In the genomic region with DNA sequence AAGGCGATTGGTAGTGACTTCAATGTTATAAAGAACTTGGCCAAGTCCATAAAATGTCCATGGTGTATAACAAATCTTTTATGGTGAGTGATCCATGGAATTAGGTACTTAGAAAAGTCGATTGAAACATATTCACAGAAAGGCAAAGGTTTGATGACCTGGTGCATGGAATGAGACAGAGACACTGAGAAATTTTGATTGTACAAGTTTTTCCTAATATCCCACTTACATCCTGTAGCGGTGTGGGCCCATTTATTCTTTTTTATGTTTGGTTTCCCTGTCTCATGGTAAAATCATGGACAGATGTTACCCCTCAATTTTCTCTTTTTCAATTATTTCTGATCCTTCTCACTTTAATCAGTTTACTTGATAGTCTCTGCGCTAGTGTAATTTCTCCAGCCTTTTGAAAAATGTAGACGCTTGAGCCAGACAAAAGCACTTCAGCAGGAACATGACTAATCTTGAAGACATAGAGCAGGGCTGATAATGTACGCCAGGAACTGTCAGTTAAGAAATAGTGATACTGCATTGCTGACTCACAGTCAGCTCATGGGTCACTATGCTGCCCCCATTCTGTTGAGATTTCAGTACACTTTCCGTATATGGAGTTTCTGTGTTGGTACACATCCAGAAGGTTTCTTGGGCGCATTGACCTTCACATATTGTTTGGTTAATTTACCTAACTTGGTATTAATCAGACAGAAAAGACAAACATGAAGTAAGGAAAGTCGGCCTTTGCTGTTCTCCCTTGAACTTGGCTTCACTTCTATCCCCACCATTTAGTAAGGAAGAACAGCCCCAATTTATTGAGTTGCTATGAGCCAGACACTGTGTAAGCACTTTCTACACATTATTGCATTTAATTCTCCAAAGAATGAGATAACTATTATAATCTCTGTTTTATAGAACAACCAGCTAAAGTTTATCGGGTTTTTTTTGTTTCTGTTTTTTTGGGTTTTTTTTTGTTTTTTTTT, we compare ENCODE assay signal across 9 cellular contexts.
A peak's percentile ranks its signal among the peaks of the same experiment; 100 is the strongest.
DNase-seq lines count a peak whose midpoint lies in the region; ATAC-seq, FAIRE-seq and TF ChIP-seq lines count a peak whose summit lies in the region.
"Had no signal": no experiment of that assay in that cellular context is flagged by ENCODE, and none has a peak within 500 bp of the region (broad histone marks: within the 10 kb centered on the region; RNA-seq: fewer than 3 reads in every experiment).

No MANE protein-coding gene starts in this region.

- H3K27me3 ChIP-seq in muscle layer of colon (ENCODE audit: control insufficient read depth in 1 of 2, insufficient read depth in 2 of 2, low read length in 2 of 2): no peaks in the 10 kb centered on the region
- H3K27me3 ChIP-seq in gastrocnemius medialis: no peaks in the 10 kb centered on the region

- no peak overlapping the region for H3K9ac ChIP-seq in muscle layer of colon (ENCODE audit: low read length)

- no peak for TF ChIP-seq POLR2A in GM12892 (IDR thresholded peaks at IDR 0.05; ENCODE audit: low read depth, low read length)
- TF ChIP-seq POLR2A in gastrocnemius medialis (IDR thresholded peaks at IDR 0.05): no peak

- H3K27me3 Mint-ChIP-seq in natural killer cell treated with Interleukin-12 subunit alpha and Interleukin-12 subunit beta and Interleukin-15 and Interleukin-18, amount 100 ng/mL, for 72 hours: no peaks in the 10 kb centered on the region
- H3K27me3 Mint-ChIP-seq: activated naive CD8-positive, alpha-beta T cell treated with anti-CD3 and anti-CD28 coated beads, Interleukin-2, amount 10 ng/mL, durations not matched to agents 7 days and 5 days had no signal

- intact Hi-C loops in gastrocnemius medialis (cut with DNase I; ENCODE audit: low total_unique reads): no loop called here

- in situ Hi-C loops in gastrocnemius medialis (cut with MboI; ENCODE audit: low sequenced_read_pairs in 4 of 4): no loop called here

- H3K36me3 ChIP-seq in muscle layer of colon (ENCODE audit: insufficient read depth, low read length) (no peaks in the 10 kb centered on the region), gastrocnemius medialis (no peaks in the 10 kb centered on the region)

- H3K4me1 ChIP-seq in muscle layer of colon (ENCODE audit: insufficient read depth, low read length) (peaks cover 23% of the 10 kb centered on the region), gastrocnemius medialis (no peaks in the 10 kb centered on the region)

- DNase-seq in AG08396 (ENCODE audit: low spot score) (peak; percentile 80), LoVo (ENCODE audit: low spot score) (peak; percentile 9), cardiac fibroblast (ENCODE audit: low read depth in 2 of 2) (peak; percentile 95 to 97), GM12892 (ENCODE audit: insufficient read length) (no peak), gastrocnemius medialis (no peak)
- DNase-seq in stimulated activated CD4-positive, alpha-beta T cell treated with anti-CD3 and anti-CD28 coated beads, Interleukin-12 subunit alpha, Interleukin-12 subunit beta, amount 100 ng/mL, for 4 hours: no peak
- DNase-seq in natural killer cell treated with Interleukin-12 subunit alpha and Interleukin-12 subunit beta and Interleukin-15 and Interleukin-18, amount 100 ng/mL, for 72 hours (ENCODE audit: low spot score): no peak
- DNase-seq: activated naive CD8-positive, alpha-beta T cell treated with anti-CD3 and anti-CD28 coated beads, Interleukin-2, amount 10 ng/mL, durations not matched to agents 7 days and 5 days had no signal

- H3K4me3 ChIP-seq in cardiac fibroblast (replicated peaks in 1 of 2; ENCODE audit: low read depth in 2 of 2, low read length in 2 of 2) (no peak overlapping the region), muscle layer of colon (ENCODE audit: low read depth in 1 of 2, low read length in 2 of 2) (peak overlapping the region in 1 of 2 donors; percentile 13), gastrocnemius medialis (no peak overlapping the region)

- H3K36me3 Mint-ChIP-seq in natural killer cell treated with Interleukin-12 subunit alpha and Interleukin-12 subunit beta and Interleukin-15 and Interleukin-18, amount 100 ng/mL, for 72 hours: no peaks in the 10 kb centered on the region
- H3K36me3 Mint-ChIP-seq: activated naive CD8-positive, alpha-beta T cell treated with anti-CD3 and anti-CD28 coated beads, Interleukin-2, amount 10 ng/mL, durations not matched to agents 7 days and 5 days had no signal

- no peak overlapping the region for H3K27ac Mint-ChIP-seq in natural killer cell treated with Interleukin-12 subunit alpha and Interleukin-12 subunit beta and Interleukin-15 and Interleukin-18, amount 100 ng/mL, for 72 hours
- H3K27ac Mint-ChIP-seq: activated naive CD8-positive, alpha-beta T cell treated with anti-CD3 and anti-CD28 coated beads, Interleukin-2, amount 10 ng/mL, durations not matched to agents 7 days and 5 days had no signal

- no peak for ATAC-seq in natural killer cell treated with Interleukin-12 subunit alpha and Interleukin-12 subunit beta and Interleukin-15 and Interleukin-18, amount 100 ng/mL, for 72 hours
- no peak for ATAC-seq in gastrocnemius medialis

- peak overlapping the region; percentile 63 for H3K27ac ChIP-seq in muscle layer of colon (ENCODE audit: low read depth, low read length)
- no peak overlapping the region for H3K27ac ChIP-seq in gastrocnemius medialis

- H3K9me3 Mint-ChIP-seq in natural killer cell treated with Interleukin-12 subunit alpha and Interleukin-12 subunit beta and Interleukin-15 and Interleukin-18, amount 100 ng/mL, for 72 hours: peaks cover 9% of the 10 kb centered on the region
- H3K9me3 Mint-ChIP-seq: activated naive CD8-positive, alpha-beta T cell treated with anti-CD3 and anti-CD28 coated beads, Interleukin-2, amount 10 ng/mL, durations not matched to agents 7 days and 5 days had no signal

- H3K9me3 ChIP-seq in muscle layer of colon (ENCODE audit: low read length) (no peaks in the 10 kb centered on the region), gastrocnemius medialis (no peaks in the 10 kb centered on the region)

- H3K4me3 Mint-ChIP-seq in natural killer cell treated with Interleukin-12 subunit alpha and Interleukin-12 subunit beta and Interleukin-15 and Interleukin-18, amount 100 ng/mL, for 72 hours: no peak overlapping the region
- H3K4me3 Mint-ChIP-seq: activated naive CD8-positive, alpha-beta T cell treated with anti-CD3 and anti-CD28 coated beads, Interleukin-2, amount 10 ng/mL, durations not matched to agents 7 days and 5 days had no signal

- no peak for FAIRE-seq in GM12892 (lab: Jason Lieb, UNC)

- H3K4me1 Mint-ChIP-seq in natural killer cell treated with Interleukin-12 subunit alpha and Interleukin-12 subunit beta and Interleukin-15 and Interleukin-18, amount 100 ng/mL, for 72 hours (ENCODE audit: low read depth in 2 of 2): no peaks in the 10 kb centered on the region
- H3K4me1 Mint-ChIP-seq: activated naive CD8-positive, alpha-beta T cell treated with anti-CD3 and anti-CD28 coated beads, Interleukin-2, amount 10 ng/mL, durations not matched to agents 7 days and 5 days had no signal

- TF ChIP-seq CTCF in cardiac fibroblast (IDR thresholded peaks at IDR 0.05; ENCODE audit: low read depth, low read length) (peak; percentile 16), gastrocnemius medialis (IDR thresholded peaks at IDR 0.05 in 4 of 5, conservative IDR thresholded peaks at IDR 0.05 in 1 of 5) (no peak)

Comparison
In these comparisons a context has a peak if more than half of its experiments do, and no peak if none do; other contexts are left out.
1. DNase-seq: peak in AG08396 (single experiment), LoVo (single experiment) and cardiac fibroblast (2 of 2); none in stimulated activated CD4-positive, alpha-beta T cell treated with anti-CD3 and anti-CD28 coated beads, Interleukin-12 subunit alpha, Interleukin-12 subunit beta, amount 100 ng/mL, for 4 hours (single experiment), natural killer cell treated with Interleukin-12 subunit alpha and Interleukin-12 subunit beta and Interleukin-15 and Interleukin-18, amount 100 ng/mL, for 72 hours (single experiment), GM12892 (single experiment) and gastrocnemius medialis (0 of 2).